ENCODE assay signal across 12 cellular contexts in the genomic region with DNA sequence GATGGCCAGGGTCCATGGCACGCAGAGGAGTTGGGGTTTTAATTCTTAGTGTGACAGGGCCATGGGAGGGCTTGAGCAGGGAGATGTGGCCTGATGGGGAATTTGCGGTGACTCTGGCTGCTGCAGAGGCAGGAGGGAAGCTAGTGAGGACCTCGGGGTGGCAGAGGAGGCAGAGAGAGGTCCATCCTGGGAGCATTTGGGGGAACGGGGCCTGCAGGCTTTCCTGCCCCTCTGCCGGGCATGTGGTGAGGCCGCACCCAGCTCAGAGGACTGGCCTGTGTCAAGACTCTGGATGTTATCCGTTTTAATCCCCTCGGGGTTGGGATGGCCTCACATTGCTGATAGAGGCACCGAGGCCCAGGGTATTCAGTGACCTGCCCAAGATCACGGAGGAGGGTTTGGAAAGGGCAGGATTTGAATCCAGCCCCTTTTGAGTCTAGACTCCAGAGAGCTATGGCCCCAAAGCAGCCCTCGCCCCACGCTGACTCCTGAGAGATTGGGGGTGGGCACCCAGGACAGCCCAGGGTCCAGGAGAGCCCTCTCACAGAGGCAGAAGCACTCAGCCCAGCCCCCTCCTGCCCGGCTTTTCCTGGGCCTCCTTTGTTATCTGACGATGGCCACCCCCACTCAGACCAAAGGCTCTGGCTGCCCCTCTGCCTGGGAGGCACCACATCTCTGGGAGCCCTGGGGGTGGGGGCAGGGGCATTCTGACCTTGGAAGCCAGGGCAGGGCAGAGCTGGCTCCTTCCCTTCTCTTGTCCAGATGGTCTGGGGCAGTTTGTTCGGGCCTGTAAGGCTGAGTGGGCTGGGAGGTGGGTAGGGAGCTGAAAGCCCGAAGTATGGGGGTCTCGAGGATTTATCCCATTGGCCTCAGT. TPM values are rescaled to one million over a fixed set of nuclear protein-coding genes. Genes with fewer than 3 reads are reported as not detected.
DNase-seq lines count a peak whose midpoint lies in the region; ATAC-seq, FAIRE-seq and TF ChIP-seq lines count a peak whose summit lies in the region.
"Had no signal": no experiment of that assay in that cellular context is flagged by ENCODE, and none has a peak within 500 bp of the region (broad histone marks: within the 10 kb centered on the region; RNA-seq: fewer than 3 reads in every experiment).

No MANE protein-coding gene starts in this region.

- H3K79me2 ChIP-seq in OCI-LY7 (ENCODE audit: insufficient read depth, low read depth, low read length), result peaks cover 45% of the 10 kb centered on the region; the same call in 1 of the 2 replicates

- peaks cover 15% of the 10 kb centered on the region for H3K36me3 ChIP-seq in GM06990 (ENCODE audit: control insufficient read depth, insufficient read depth, low read length)
- peaks cover 31% of the 10 kb centered on the region; the same call in 1 of the 2 replicates for H3K36me3 ChIP-seq in OCI-LY7 (ENCODE audit: insufficient read depth, low read length)
- no peaks in the 10 kb centered on the region for H3K36me3 ChIP-seq in esophagus squamous epithelium
- no peaks in the 10 kb centered on the region for H3K36me3 ChIP-seq in sigmoid colon
- H3K36me3 ChIP-seq in CD8-positive, alpha-beta T cell (ENCODE audit: insufficient read depth, low read length), result no peaks in the 10 kb centered on the region

- H3K27me3 ChIP-seq in GM06990 (replicated peaks; ENCODE audit: control insufficient read depth, insufficient read depth, low read length), result no peaks in the 10 kb centered on the region
- peaks cover 0 to 7% (median 0%) of the 10 kb centered on the region in 4 donors for H3K27me3 ChIP-seq in esophagus squamous epithelium
- H3K27me3 ChIP-seq in sigmoid colon, result no peaks in the 10 kb centered on the region
- no peaks in the 10 kb centered on the region for H3K27me3 ChIP-seq in CD8-positive, alpha-beta T cell (ENCODE audit: insufficient read depth, low read length)

- no peaks in the 10 kb centered on the region for H3K27me3 Mint-ChIP-seq in CD8-positive, alpha-beta T cell (ENCODE audit: low read depth)
- H3K27me3 Mint-ChIP-seq: activated naive CD8-positive, alpha-beta T cell treated with anti-CD3 and anti-CD28 coated beads, Interleukin-2, amount 50 U/mL, for 24 hours; CD4-positive, alpha-beta T cell had no signal

- DNase-seq in GM06990 (ENCODE audit: extremely low read depth, insufficient read length) (no peak), OCI-LY7 (ENCODE audit: low spot score) (no peak), esophagus squamous epithelium (lab: John Stamatoyannopoulos, UW) (no peak), sigmoid colon (no peak), SW 1271 (lab: John Stamatoyannopoulos, UW) (no peak), frontal cortex (ENCODE audit: low spot score in 2 of 2) (no peak), NCI-H446 treated with DMSO at 0.1 percent for 48 hours (lab: John Stamatoyannopoulos, UW) (no peak)
- no peak for DNase-seq in CD8-positive, alpha-beta T cell
- DNase-seq: activated CD4-positive, alpha-beta T cell treated with anti-CD3 and anti-CD28 coated beads, Interleukin-2, amount 50 U/mL, for 1 hour; CD4-positive, alpha-beta T cell; left colon had no signal

- peaks cover 22% of the 10 kb centered on the region for H3K4me1 Mint-ChIP-seq in CD8-positive, alpha-beta T cell (ENCODE audit: low read depth)

- FAIRE-seq in frontal cortex (lab: Jason Lieb, UNC), result no peak

- H3K4me3 Mint-ChIP-seq in CD8-positive, alpha-beta T cell, result no peak overlapping the region
- H3K4me3 Mint-ChIP-seq: activated naive CD8-positive, alpha-beta T cell treated with anti-CD3 and anti-CD28 coated beads, Interleukin-2, amount 50 U/mL, for 24 hours; CD4-positive, alpha-beta T cell had no signal

- 62 to 64% methylated on average over 8 to 10 of the region's 17 CpGs for WGBS in esophagus squamous epithelium, 2 donors
- WGBS in sigmoid colon, 2 donors, result 79 to 81% methylated on average over 17 of the region's 17 CpGs

- no peaks in the 10 kb centered on the region for H3K9me3 ChIP-seq in OCI-LY7 (ENCODE audit: low read length)
- no peaks in the 10 kb centered on the region for H3K9me3 ChIP-seq in esophagus squamous epithelium
- H3K9me3 ChIP-seq in sigmoid colon, result no peaks in the 10 kb centered on the region
- H3K9me3 ChIP-seq in CD8-positive, alpha-beta T cell (ENCODE audit: low read length), result no peaks in the 10 kb centered on the region

- H3K27ac ChIP-seq in OCI-LY7 (ENCODE audit: low read depth, low read length, poor library complexity, severe bottlenecking) (peak overlapping the region; percentile 66), esophagus squamous epithelium (peak overlapping the region in 3 of 4 donors; percentile 67 to 70 (median 68)), sigmoid colon (peak overlapping the region; percentile 5 to 67 (median 28))
- no peak overlapping the region for H3K27ac ChIP-seq in CD8-positive, alpha-beta T cell (ENCODE audit: low read depth, low read length)

- H3K27ac Mint-ChIP-seq in CD8-positive, alpha-beta T cell, result no peak overlapping the region
- H3K27ac Mint-ChIP-seq: CD4-positive, alpha-beta T cell had no signal

- ATAC-seq in CD8-positive, alpha-beta T cell, result no peak

- CTCF ChIA-PET in OCI-LY7 (lab: Charles Lee; ENCODE audit: unreplicated experiment), result no interaction called here
- CTCF ChIA-PET in CD8-positive, alpha-beta T cell (lab: Charles Lee), result interaction anchor here (1.2 kb wide), 1 partner anchor 58 kb away, joined by 4 read pairs; no protein-coding TSS in a partner anchor

- no peak overlapping the region for H2AFZ ChIP-seq in OCI-LY7 (ENCODE audit: low read length)

- peaks cover 6% of the 10 kb centered on the region; the same call in 1 of the 2 replicates for H4K20me1 ChIP-seq in OCI-LY7 (ENCODE audit: insufficient read depth, low read length)

- TF ChIP-seq EP300 in sigmoid colon (IDR thresholded peaks at IDR 0.05), result no peak

- H3K9me3 Mint-ChIP-seq in CD8-positive, alpha-beta T cell, result no peaks in the 10 kb centered on the region
- H3K9me3 Mint-ChIP-seq: activated naive CD8-positive, alpha-beta T cell treated with anti-CD3 and anti-CD28 coated beads, Interleukin-2, amount 50 U/mL, for 24 hours; CD4-positive, alpha-beta T cell had no signal

- H3K9me2 ChIP-seq in OCI-LY7 (ENCODE audit: insufficient read depth, low read length), result no peaks in the 10 kb centered on the region

- no peak for TF ChIP-seq POLR2A in esophagus squamous epithelium (IDR thresholded peaks at IDR 0.05)
- no peak for TF ChIP-seq POLR2A in sigmoid colon (IDR thresholded peaks at IDR 0.05)

- intact Hi-C loops in OCI-LY7 (cut with micrococcal nuclease; ENCODE audit: unreplicated experiment) (loop anchor here (5.0 kb wide), 1 partner anchor 73 kb away; a partner anchor contains a TSS), esophagus squamous epithelium (cut with DNase I) (no loop called here), sigmoid colon (cut with DNase I) (no loop called here)
- intact Hi-C loops in CD8-positive, alpha-beta T cell (cut with DNase I, micrococcal nuclease), result loop anchor here in 1 of 2 experiments (5.0 kb wide), 1 partner anchor 33 kb away; no protein-coding TSS in a partner anchor

- H3K4me3 ChIP-seq in GM06990 (replicated peaks; ENCODE audit: low read depth, low read length) (peak overlapping the region; percentile 16; the same call in 1 of the 2 replicates), OCI-LY7 (ENCODE audit: low read depth, low read length, poor library complexity, severe bottlenecking) (peak overlapping the region; percentile 25), esophagus squamous epithelium (no peak overlapping the region), sigmoid colon (no peak overlapping the region)
- no peak overlapping the region for H3K4me3 ChIP-seq in CD8-positive, alpha-beta T cell (ENCODE audit: low read depth, low read length)

- H3K4me1 ChIP-seq in OCI-LY7 (ENCODE audit: insufficient read depth, low read length, poor library complexity, severe bottlenecking) (peaks cover 91% of the 10 kb centered on the region), esophagus squamous epithelium (peaks cover 20 to 93% (median 40%) of the 10 kb centered on the region in 3 donors), sigmoid colon (no peaks in the 10 kb centered on the region)
- peaks cover 24% of the 10 kb centered on the region for H3K4me1 ChIP-seq in CD8-positive, alpha-beta T cell (ENCODE audit: insufficient read depth, low read length)

- BruUV-seq in OCI-LY7 (replicated peaks; lab: Mats Ljungman, UMichigan), result no TSS peak

- POLR2A ChIA-PET in OCI-LY7 (lab: Charles Lee), result interaction anchor here (0.6 to 1.7 kb wide), 2 partner anchors 24 to 107 kb away, joined by 3 to 5 read pairs; no protein-coding TSS in a partner anchor
- POLR2A ChIA-PET in CD8-positive, alpha-beta T cell (lab: Charles Lee), result interaction anchor here (1.2 to 1.3 kb wide), 2 partner anchors 10 to 19 kb away, joined by 3 to 5 read pairs; no protein-coding TSS in a partner anchor

- H3K36me3 Mint-ChIP-seq in CD8-positive, alpha-beta T cell, result no peaks in the 10 kb centered on the region

- peak overlapping the region; percentile 76 for H3K4me2 ChIP-seq in OCI-LY7 (ENCODE audit: low read length)

- TF ChIP-seq CTCF in GM06990 (IDR thresholded peaks at IDR 0.05; ENCODE audit: insufficient read depth, low read length, poor library complexity, severe bottlenecking) (no peak), OCI-LY7 (conservative IDR thresholded peaks at IDR 0.05; ENCODE audit: low read length) (no peak), esophagus squamous epithelium (IDR thresholded peaks at IDR 0.05) (no peak), sigmoid colon (IDR thresholded peaks at IDR 0.05) (no peak)
- no peak for TF ChIP-seq CTCF in CD8-positive, alpha-beta T cell (IDR thresholded peaks at IDR 0.05)

RNA-seq across cellular contexts. Expression of a gene that starts 13.9 kb away (rescaled TPM):
- 15.4 and 16.3 TPM in 2 replicates for total RNA-seq in OCI-LY7 (2014; rRNA removed; shearing (Covaris generic))
- 34.1 and 44.3 TPM in 2 replicates for total RNA-seq in OCI-LY7 (2022)
- total RNA-seq in esophagus squamous epithelium, result 1 to 10 TPM in 1 of 4 donors, under 1 TPM in 3; 0.08 to 1.3 (median 0.62) TPM
- 1 to 10 TPM in 3 of 4 donors, under 1 TPM in 1; 0.99 to 1.4 (median 1.2) TPM for total RNA-seq in sigmoid colon
- 1 to 10 TPM in 1 of 3 donors, under 1 TPM in 2; 0.60 to 8.1 (median 0.92) TPM for polyA plus RNA-seq in sigmoid colon
- 19.2 TPM for total RNA-seq in frontal cortex
- under 1 TPM in 1 of 2 experiments, not detected in 1; 0.05 TPM for total RNA-seq in CD8-positive, alpha-beta T cell

RNA-seq across cellular contexts. Expression of a gene that starts 31.4 kb away (rescaled TPM):
- total RNA-seq in OCI-LY7 (2014; rRNA removed; shearing (Covaris generic)), result 32.5 and 34.1 TPM in 2 replicates
- total RNA-seq in OCI-LY7 (2022) (51.9 and 55.0 TPM in 2 replicates), esophagus squamous epithelium (10 to 100 TPM; 21.4 to 34.2 (median 23.9) TPM), sigmoid colon (10 to 100 TPM; 11.8 to 19.7 (median 14.2) TPM), frontal cortex (16.3 TPM)
- 10 to 100 TPM in 2 of 3 donors, 1 to 10 TPM in 1; 9.0 to 25.4 (median 11.6) TPM for polyA plus RNA-seq in sigmoid colon
- 10 to 100 TPM; 24.8 to 25.3 TPM for total RNA-seq in CD8-positive, alpha-beta T cell

RNA-seq across cellular contexts. Expression of a gene that starts 49.7 kb away (rescaled TPM):
- total RNA-seq in OCI-LY7 (2014; rRNA removed; shearing (Covaris generic)), result 716 and 720 TPM in 2 replicates
- total RNA-seq in OCI-LY7 (2022) (732 and 779 TPM in 2 replicates), esophagus squamous epithelium (100 to 1,000 TPM; 170 to 288 (median 234) TPM), sigmoid colon (100 to 1,000 TPM; 483 to 651 (median 631) TPM), frontal cortex (92.9 TPM)
- 100 to 1,000 TPM; 423 to 446 (median 444) TPM for polyA plus RNA-seq in sigmoid colon
- 100 to 1,000 TPM; 327 to 329 TPM for total RNA-seq in CD8-positive, alpha-beta T cell

Comparison
In these comparisons a context has a peak if more than half of its experiments do, and no peak if none do; other contexts are left out.
1. H3K4me3 ChIP-seq: peak in GM06990 (single experiment) and OCI-LY7 (single experiment); none in esophagus squamous epithelium (0 of 4), sigmoid colon (0 of 4) and CD8-positive, alpha-beta T cell (single experiment).